Comparison of ENCODE assay signal across 8 cellular contexts in genomic region chr4:165464813-165465381, GRCh38.
A peak's percentile ranks its signal among the peaks of the same experiment; 100 is the strongest.
DNase-seq lines count a peak whose midpoint lies in the region; ATAC-seq and TF ChIP-seq lines count a peak whose summit lies in the region.

No MANE protein-coding gene starts in this region.

- no peaks in the 10 kb centered on the region for H3K9me3 Mint-ChIP-seq in naive thymus-derived CD8-positive, alpha-beta T cell

- no peaks in the 10 kb centered on the region for H3K36me3 Mint-ChIP-seq in naive thymus-derived CD8-positive, alpha-beta T cell

- H3K4me3 ChIP-seq in epithelial cell of esophagus (ENCODE audit: low read length): no peak overlapping the region

- peak; percentile 72 for ATAC-seq in GM21526 (IDR thresholded peaks at IDR 0.05; ENCODE audit: low FRiP score, unreplicated experiment)
- ATAC-seq in naive thymus-derived CD8-positive, alpha-beta T cell: peak; percentile 42 to 63

- peaks cover 0 to 11% (median 7%) of the 10 kb centered on the region in 5 donors for H3K27me3 Mint-ChIP-seq in naive thymus-derived CD8-positive, alpha-beta T cell

- no peak overlapping the region for H3K4me3 Mint-ChIP-seq in naive thymus-derived CD8-positive, alpha-beta T cell

- POLR2A ChIA-PET in naive thymus-derived CD8-positive, alpha-beta T cell (lab: Charles Lee): no interaction called here

- no peaks in the 10 kb centered on the region for H3K4me1 Mint-ChIP-seq in naive thymus-derived CD8-positive, alpha-beta T cell

- no peak overlapping the region for H3K27ac Mint-ChIP-seq in naive thymus-derived CD8-positive, alpha-beta T cell

- peak; percentile 1 to 13 for DNase-seq in activated CD4-positive, alpha-beta T cell treated with anti-CD3 and anti-CD28 coated beads for 4 hours
- no peak for DNase-seq in activated CD4-positive, alpha-beta T cell treated with anti-CD3 and anti-CD28 coated beads for 1 hour
- peak; percentile 43 for DNase-seq in KBM-7
- DNase-seq in SK-MEL-5 (ENCODE audit: low read depth, low spot score): peak; percentile 51
- DNase-seq in epithelial cell of esophagus (ENCODE audit: low read depth): peak; percentile 59
- peak in 6 of 10 donors; percentile 10 to 66 (median 56) for DNase-seq in naive thymus-derived CD8-positive, alpha-beta T cell
- no peak for DNase-seq in occipital lobe (lab: John Stamatoyannopoulos, UW)

- in situ Hi-C loops in KBM-7 (cut with MboI; ENCODE audit: low pct_unique_long_range_greater_than_20kb, low sequenced_read_pairs): loop anchor here (25.0 kb wide), 2 partner anchors 103 to 328 kb away; no protein-coding TSS in a partner anchor
- in situ Hi-C loops in SK-MEL-5 (cut with HindIII; ENCODE audit: low pct_unique_long_range_greater_than_20kb, low sequenced_read_pairs): loop anchor here (10.0 kb wide), 1 partner anchor 330 kb away; no protein-coding TSS in a partner anchor

- peak; percentile 76 for TF ChIP-seq CTCF in epithelial cell of esophagus (IDR thresholded peaks at IDR 0.05; ENCODE audit: insufficient read depth, low read depth, low read length, missing control alignments)

Comparison
In these comparisons a context has a peak if more than half of its experiments do, and no peak if none do; other contexts are left out.
1. DNase-seq: peak in activated CD4-positive, alpha-beta T cell treated with anti-CD3 and anti-CD28 coated beads for 4 hours (2 of 2), KBM-7 (single experiment), SK-MEL-5 (single experiment), epithelial cell of esophagus (single experiment) and naive thymus-derived CD8-positive, alpha-beta T cell (6 of 10); none in activated CD4-positive, alpha-beta T cell treated with anti-CD3 and anti-CD28 coated beads for 1 hour (single experiment) and occipital lobe (single experiment).